20 cellular contexts compared by ENCODE assay signal in the genomic region with DNA sequence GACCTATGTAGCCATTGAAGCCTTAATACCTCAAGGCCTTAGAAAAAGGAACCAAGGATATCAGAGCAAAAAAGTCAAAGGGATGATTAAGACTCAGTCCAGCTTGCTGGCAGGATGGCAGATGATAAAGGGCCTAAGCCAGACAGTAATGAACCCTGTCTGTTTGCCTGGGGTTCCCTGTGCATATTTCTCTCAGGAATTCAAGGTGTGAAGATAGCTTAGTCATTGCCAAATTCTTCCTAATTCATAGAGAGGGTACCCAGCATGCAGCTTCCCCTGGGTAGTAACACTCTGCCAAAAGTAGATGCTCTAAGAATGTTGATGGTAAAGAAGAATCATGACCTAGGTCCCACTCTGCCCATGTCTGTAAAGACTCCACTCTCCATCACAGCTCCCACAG.
"Had no signal": no experiment of that assay in that cellular context is flagged by ENCODE, and none has a peak within 500 bp of the region (broad histone marks: within the 10 kb centered on the region; RNA-seq: fewer than 3 reads in every experiment).

No MANE protein-coding gene starts in this region.

- H3K27ac Mint-ChIP-seq: IgD-negative memory B cell, T-cell had no signal

- H3K4me3 ChIP-seq: K562, MG63 had no signal

- H3K27ac ChIP-seq: HL-60, KMS-11, RWPE1 had no signal

- H3K4me2 ChIP-seq: KMS-11, SK-N-SH had no signal

- H3K9me3 Mint-ChIP-seq: T-cell had no signal

- H3K9me3 ChIP-seq: MG63, SK-N-SH had no signal

- FAIRE-seq: HTR-8/SVneo, K562 had no signal

- DNase-seq: MG63, NCI-H1092 treated with DMSO at 0.1 percent for 48 hours, NCI-H1436, NCI-H1694, NCI-H187 treated with DMSO at 0.1 percent for 48 hours, NCI-H2029 treated with DMSO at 0.1 percent for 48 hours, NCI-H345, NCI-H446 treated with DMSO at 0.1 percent for 48 hours, NCI-H526 treated with DMSO at 0.1 percent for 48 hours, NCI-H748 treated with DMSO at 0.1 percent for 48 hours, SHP77, SK-N-SH, SW 1271, T-cell had no signal

- H3K36me3 Mint-ChIP-seq: T-cell had no signal

- ATAC-seq: K562, T-cell had no signal

- H3K36me3 ChIP-seq: MG63 had no signal

- H3K9ac ChIP-seq: KMS-11, SK-N-SH had no signal

- H3K4me3 Mint-ChIP-seq: IgD-negative memory B cell, T-cell had no signal

- H3K4me1 Mint-ChIP-seq: IgD-negative memory B cell had no signal
